In the genomic region with DNA sequence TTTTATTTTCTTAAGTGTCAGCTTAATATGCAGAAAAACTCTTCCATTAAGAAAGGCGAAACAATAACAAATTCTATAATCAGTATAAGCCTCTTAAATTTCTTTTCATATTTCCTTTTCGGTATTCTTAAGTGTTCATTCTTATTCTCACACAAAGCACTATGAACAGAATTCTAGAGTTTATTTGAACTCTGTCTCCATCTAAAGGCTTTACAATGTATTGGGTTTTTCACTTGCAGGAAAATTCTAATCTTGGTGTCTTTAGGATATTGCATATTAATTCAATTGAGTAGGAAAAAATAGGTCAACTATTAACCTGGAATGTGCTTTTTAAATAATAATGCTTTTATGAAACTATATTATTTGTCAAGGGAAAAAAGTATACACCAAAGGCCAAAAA, we compare ENCODE assay signal across 13 cellular contexts.
A peak's percentile ranks its signal among the peaks of the same experiment; 100 is the strongest.
DNase-seq lines count a peak whose midpoint lies in the region; ATAC-seq and TF ChIP-seq lines count a peak whose summit lies in the region.
"Had no signal": no experiment of that assay in that cellular context is flagged by ENCODE, and none has a peak within 500 bp of the region (broad histone marks: within the 10 kb centered on the region; RNA-seq: fewer than 3 reads in every experiment).

No MANE protein-coding gene starts in this region.

- no peaks in the 10 kb centered on the region for H3K4me1 Mint-ChIP-seq in HFFc6 (ENCODE audit: low read depth)

- no peaks in the 10 kb centered on the region for H3K36me3 Mint-ChIP-seq in HFFc6 (ENCODE audit: low read depth)

- no peak overlapping the region for H3K27ac Mint-ChIP-seq in HFFc6

- no peak overlapping the region for H3K4me3 Mint-ChIP-seq in HFFc6

- in situ Hi-C loops in SK-MEL-5 (cut with HindIII; ENCODE audit: low pct_unique_long_range_greater_than_20kb, low sequenced_read_pairs): no loop called here

- no peak for DNase-seq in HFFc6
- peak; percentile 22 for DNase-seq in SK-MEL-5 (ENCODE audit: low read depth, low spot score)
- peak; percentile 61 for DNase-seq in left kidney (ENCODE audit: low read depth, low spot score)
- DNase-seq in germinal center (ENCODE audit: low spot score): no peak
- no peak for DNase-seq in substantia nigra (lab: John Stamatoyannopoulos, UW)
- DNase-seq in amygdala (lab: John Stamatoyannopoulos, UW): no peak
- DNase-seq: NCI-H524 treated with DMSO at 0.1 percent for 48 hours, posterior cingulate gyrus, testis had no signal

- H3K27me3 Mint-ChIP-seq in HFFc6 (ENCODE audit: insufficient read depth): peaks cover 1% of the 10 kb centered on the region

- H3K27ac ChIP-seq in C4-2B (no peak overlapping the region), substantia nigra (ENCODE audit: low read depth, low read length, poor library complexity, severe bottlenecking) (no peak overlapping the region)
- H3K27ac ChIP-seq: cardiac muscle cell, testis had no signal

- TF ChIP-seq CTCF in C4-2B (conservative IDR thresholded peaks at IDR 0.05) (peak; percentile 59), HFFc6 (IDR thresholded peaks at IDR 0.05) (peak; percentile 51; the same call in 1 of the 2 replicates)

- H3K9me3 Mint-ChIP-seq in HFFc6: no peaks in the 10 kb centered on the region

- no peak for ATAC-seq in HG02588 (IDR thresholded peaks at IDR 0.05; ENCODE audit: unreplicated experiment)
- ATAC-seq: HepG2 had no signal

Comparison
In these comparisons a context has a peak if more than half of its experiments do, and no peak if none do; other contexts are left out.
1. DNase-seq: peak in SK-MEL-5 (single experiment) and left kidney (single experiment); none in HFFc6 (single experiment), germinal center (single experiment), substantia nigra (0 of 49) and amygdala (0 of 56).